In genomic region chr22:38213319-38214247, GRCh38 we compare ENCODE assay signal across 10 cellular contexts. TPM values are rescaled to one million over a fixed set of nuclear protein-coding genes. Genes with fewer than 3 reads are reported as not detected.
DNase-seq lines count a peak whose midpoint lies in the region; ATAC-seq, FAIRE-seq and TF ChIP-seq lines count a peak whose summit lies in the region.
"Had no signal": no experiment of that assay in that cellular context is flagged by ENCODE, and none has a peak within 500 bp of the region (broad histone marks: within the 10 kb centered on the region; RNA-seq: fewer than 3 reads in every experiment).

No MANE protein-coding gene starts in this region.

- H3K9me3 Mint-ChIP-seq in endothelial cell (ENCODE audit: unreplicated experiment), result no peaks in the 10 kb centered on the region

- TF ChIP-seq POLR2A in GM12892 (IDR thresholded peaks at IDR 0.05; ENCODE audit: low read depth, low read length), result no peak

- peak; percentile 81 for FAIRE-seq in GM12892 (lab: Jason Lieb, UNC)

- peak overlapping the region; percentile 9 for H3K4me3 Mint-ChIP-seq in endothelial cell (ENCODE audit: unreplicated experiment)

- H3K36me3 Mint-ChIP-seq in endothelial cell (ENCODE audit: low read depth, unreplicated experiment), result peaks cover 12% of the 10 kb centered on the region

- DNase-seq in GM12892 (ENCODE audit: insufficient read length), result no peak
- DNase-seq in MV-4-11 (lab: John Stamatoyannopoulos, UW), result peak; percentile 83
- no peak for DNase-seq in endothelial cell (ENCODE audit: low spot score)
- DNase-seq in retinal pigment epithelial cell (ENCODE audit: low read depth), result no peak
- no peak for DNase-seq in DMS79 (lab: John Stamatoyannopoulos, UW)
- no peak for DNase-seq in activated effector memory CD4-positive, alpha-beta T cell treated with anti-CD3 and anti-CD28 coated beads, Interleukin-2, amount 50 U/mL, for 16 hours
- DNase-seq in NCI-H2227 treated with DMSO at 0.1 percent for 48 hours (lab: John Stamatoyannopoulos, UW), result no peak
- DNase-seq: GF-D8, MG63 had no signal

- no peak for TF ChIP-seq CTCF in endothelial cell (IDR thresholded peaks at IDR 0.05; ENCODE audit: unreplicated experiment)
- TF ChIP-seq CTCF in retinal pigment epithelial cell (conservative IDR thresholded peaks at IDR 0.05; ENCODE audit: low read depth, low read length), result no peak

- peak overlapping the region; percentile 58 for H3K27ac Mint-ChIP-seq in endothelial cell (ENCODE audit: unreplicated experiment)

- H3K27me3 Mint-ChIP-seq in endothelial cell (ENCODE audit: unreplicated experiment), result peaks cover 25% of the 10 kb centered on the region

- peak overlapping the region; percentile 23 for H3K4me3 ChIP-seq in retinal pigment epithelial cell (ENCODE audit: low read length)
- H3K4me3 ChIP-seq: MG63 had no signal

- no peak for ATAC-seq in HG02610 (IDR thresholded peaks at IDR 0.05; ENCODE audit: unreplicated experiment)

- H3K4me1 Mint-ChIP-seq in endothelial cell (ENCODE audit: unreplicated experiment), result peaks cover 8% of the 10 kb centered on the region

RNA-seq across cellular contexts. Expression of gene MAFF, which starts 11.8 kb away (rescaled TPM):
- 3.5 TPM for polyA plus RNA-seq in GM12892 (2012; ENCODE audit: missing spikeins)
- 3.5 TPM for total RNA-seq in endothelial cell (ENCODE audit: unreplicated experiment)

RNA-seq across cellular contexts. Expression of gene PLA2G6, which starts 32.0 kb away (rescaled TPM):
- polyA plus RNA-seq in GM12892 (2012; ENCODE audit: missing spikeins), result 16.3 TPM
- total RNA-seq in endothelial cell (ENCODE audit: unreplicated experiment), result 22.5 TPM

RNA-seq across cellular contexts. Expression of gene TMEM184B, which starts 59.2 kb away (rescaled TPM):
- polyA plus RNA-seq in GM12892 (2012; ENCODE audit: missing spikeins), result 3.6 TPM
- total RNA-seq in endothelial cell (ENCODE audit: unreplicated experiment), result 59.8 TPM
